Comparison of ENCODE assay signal across 21 cellular contexts in the genomic region with DNA sequence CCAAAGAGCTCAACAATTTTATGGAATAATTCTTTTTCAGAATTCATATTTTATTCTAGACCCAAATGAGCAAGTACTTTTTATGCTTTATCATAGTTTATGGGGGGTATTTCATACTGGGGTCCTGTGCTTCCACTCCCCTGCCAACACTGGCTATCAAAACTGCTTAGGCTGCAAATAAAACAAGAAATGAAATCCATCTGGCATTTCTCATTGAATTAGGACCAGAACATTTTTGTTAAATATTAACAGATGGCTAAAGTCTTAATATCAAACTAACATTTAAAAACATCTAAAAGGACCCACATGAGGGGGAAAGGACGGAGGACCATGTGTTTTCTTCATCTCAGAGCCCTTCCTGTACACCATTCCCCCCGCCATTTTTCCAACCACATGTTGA.
DNase-seq lines count a peak whose midpoint lies in the region; ATAC-seq, FAIRE-seq and TF ChIP-seq lines count a peak whose summit lies in the region.
"Had no signal": no experiment of that assay in that cellular context is flagged by ENCODE, and none has a peak within 500 bp of the region (broad histone marks: within the 10 kb centered on the region; RNA-seq: fewer than 3 reads in every experiment).

No MANE protein-coding gene starts in this region.

- no peak for FAIRE-seq in HepG2 (lab: Jason Lieb, UNC)
- FAIRE-seq: GM12891, GM18507, H54 had no signal

- H2AFZ ChIP-seq in HepG2 (ENCODE audit: low read length), result no peak overlapping the region

- in situ Hi-C loops in HepG2 (cut with HindIII; ENCODE audit: extremely low pct_ligation_motif_present, low pct_unique_long_range_greater_than_20kb) (no loop called here), Panc1 (cut with HindIII; ENCODE audit: low pct_unique_long_range_greater_than_20kb, low sequenced_read_pairs) (no loop called here)

- H3K27ac ChIP-seq in HepG2 (ENCODE audit: extremely low read length, insufficient read depth, low read length), result no peak overlapping the region
- H3K27ac ChIP-seq in right lobe of liver, result no peak overlapping the region
- H3K27ac ChIP-seq in Panc1 (ENCODE audit: low read length), result peak overlapping the region; percentile 83; the same call in 1 of the 2 replicates

- H3K9me3 ChIP-seq in HepG2 (ENCODE audit: low read length) (no peaks in the 10 kb centered on the region), right lobe of liver (no peaks in the 10 kb centered on the region), Panc1 (ENCODE audit: control insufficient read depth, insufficient read depth, low read depth, low read length) (no peaks in the 10 kb centered on the region)
- H3K9me3 ChIP-seq: HAP-1 had no signal

- peaks cover 3% of the 10 kb centered on the region for H3K36me3 Mint-ChIP-seq in chondrocyte (ENCODE audit: low read depth)
- H3K36me3 Mint-ChIP-seq in osteocyte (ENCODE audit: unreplicated experiment), result peaks cover 2% of the 10 kb centered on the region

- DNase-seq in HepG2 (ENCODE audit: low spot score), result no peak
- DNase-seq in right lobe of liver, result no peak
- no peak for DNase-seq in Panc1 (ENCODE audit: low read depth, low spot score)
- DNase-seq in chondrocyte (ENCODE audit: low spot score), result no peak
- DNase-seq in osteocyte (ENCODE audit: extremely low spot score, unreplicated experiment), result no peak
- DNase-seq in NCI-H526 (lab: John Stamatoyannopoulos, UW), result no peak
- DNase-seq in posterior cingulate gyrus, result no peak
- DNase-seq in germinal center (ENCODE audit: low spot score), result no peak
- DNase-seq: 8988T; C1 segment of cervical spinal cord; Calu3; CD4-positive, alpha-beta memory T cell; COR-L47; DMS53; DMS79 treated with DMSO at 0.1 percent for 48 hours; GF-D8; GOT3 had no signal

- BruUV-seq in HepG2 (replicated peaks; lab: Mats Ljungman, UMichigan), result no TSS peak
- no TSS peak for BruUV-seq in Panc1 (replicated peaks; lab: Mats Ljungman, UMichigan)

- 7% methylated on average over 2 of the region's 2 CpGs for WGBS in HepG2 (ENCODE audit: low lambda C conversion rate)
- WGBS in right lobe of liver (ENCODE audit: insufficient coverage, low coverage, low lambda C conversion rate, missing lambda C conversion rate), result 87% methylated on average over 2 of the region's 2 CpGs

- H4K20me1 ChIP-seq in HepG2 (ENCODE audit: insufficient read depth, low read length), result no peaks in the 10 kb centered on the region

- H3K4me2 ChIP-seq in HepG2 (ENCODE audit: low read depth, low read length), result no peak overlapping the region

- H3K4me3 ChIP-seq in HepG2 (replicated peaks in 1 of 3; ENCODE audit: insufficient read depth in 1 of 3, low read depth in 2 of 3, low read length in 3 of 3), result no peak overlapping the region
- H3K4me3 ChIP-seq in right lobe of liver, result no peak overlapping the region
- H3K4me3 ChIP-seq in Panc1 (ENCODE audit: low read depth in 2 of 2, low read length in 2 of 2), result no peak overlapping the region
- H3K4me3 ChIP-seq: HAP-1 had no signal

- H3K9ac ChIP-seq in HepG2 (ENCODE audit: insufficient read depth, low read depth, low read length), result no peak overlapping the region

- peaks cover 77% of the 10 kb centered on the region for H3K4me1 Mint-ChIP-seq in chondrocyte (ENCODE audit: low read depth)
- H3K4me1 Mint-ChIP-seq in osteocyte (ENCODE audit: unreplicated experiment), result peaks cover 66% of the 10 kb centered on the region

- no peak for TF ChIP-seq EP300 in HepG2 (IDR thresholded peaks at IDR 0.05; ENCODE audit: low read depth in 2 of 2, low read length in 2 of 2)
- TF ChIP-seq EP300 in HepG2 (CRISPR knock-in tag; IDR thresholded peaks at IDR 0.05; ENCODE audit: borderline replicate concordance), result no peak

- H3K27ac Mint-ChIP-seq in chondrocyte (ENCODE audit: unreplicated experiment), result peak overlapping the region; percentile 24
- H3K27ac Mint-ChIP-seq in osteocyte (ENCODE audit: unreplicated experiment), result peak overlapping the region; percentile 58
- H3K27ac Mint-ChIP-seq: CD4-positive, alpha-beta memory T cell had no signal

- intact Hi-C loops in HepG2 (cut with micrococcal nuclease; ENCODE audit: unreplicated experiment), result no loop called here
- intact Hi-C loops in right lobe of liver (cut with DNase I), result no loop called here
- intact Hi-C loops in Panc1 (cut with micrococcal nuclease; ENCODE audit: unreplicated experiment), result no loop called here
- intact Hi-C loops in posterior cingulate gyrus (cut with DNase I), result no loop called here

- no peaks in the 10 kb centered on the region for H3K79me2 ChIP-seq in HepG2 (ENCODE audit: insufficient read depth, low read length)

- no peaks in the 10 kb centered on the region for H3K27me3 ChIP-seq in HepG2 (ENCODE audit: control insufficient read depth in 1 of 2, insufficient read depth in 2 of 2, low read length in 2 of 2)
- H3K27me3 ChIP-seq in right lobe of liver, result no peaks in the 10 kb centered on the region
- H3K27me3 ChIP-seq in Panc1 (ENCODE audit: control insufficient read depth, insufficient read depth, low read length), result no peaks in the 10 kb centered on the region

- no peaks in the 10 kb centered on the region for H3K27me3 Mint-ChIP-seq in chondrocyte (ENCODE audit: low read depth)
- H3K27me3 Mint-ChIP-seq in osteocyte (ENCODE audit: unreplicated experiment), result no peaks in the 10 kb centered on the region
- H3K27me3 Mint-ChIP-seq: CD4-positive, alpha-beta memory T cell had no signal

- H3K9me3 Mint-ChIP-seq in chondrocyte (ENCODE audit: low read depth) (peaks cover 14% of the 10 kb centered on the region), osteocyte (ENCODE audit: unreplicated experiment) (peaks cover 11% of the 10 kb centered on the region)

- TF ChIP-seq POLR2A in HepG2 (IDR thresholded peaks at IDR 0.05; ENCODE audit: insufficient read depth in 1 of 2, low read depth in 2 of 2, low read length in 2 of 2) (no peak), right lobe of liver (IDR thresholded peaks at IDR 0.05) (no peak)

- no peak overlapping the region for H3K4me3 Mint-ChIP-seq in chondrocyte (ENCODE audit: unreplicated experiment)
- no peak overlapping the region for H3K4me3 Mint-ChIP-seq in osteocyte (ENCODE audit: unreplicated experiment)
- H3K4me3 Mint-ChIP-seq: CD4-positive, alpha-beta memory T cell had no signal

- no peak for TF ChIP-seq RAD21 in HepG2 (CRISPR knock-in tag; IDR thresholded peaks at IDR 0.05)

- no peak for TF ChIP-seq CTCF in HepG2 (CRISPR knock-in tag; IDR thresholded peaks at IDR 0.05)
- no peak for TF ChIP-seq CTCF in right lobe of liver (IDR thresholded peaks at IDR 0.05)
- TF ChIP-seq CTCF in Panc1 (IDR thresholded peaks at IDR 0.05), result no peak
- TF ChIP-seq CTCF in chondrocyte (IDR thresholded peaks at IDR 0.05), result no peak
- no peak for TF ChIP-seq CTCF in osteocyte (IDR thresholded peaks at IDR 0.05)

- H3K4me1 ChIP-seq in HepG2 (ENCODE audit: insufficient read depth, low read length) (no peaks in the 10 kb centered on the region), right lobe of liver (no peaks in the 10 kb centered on the region), Panc1 (ENCODE audit: control insufficient read depth, insufficient read depth, low read length) (peaks cover 12% of the 10 kb centered on the region)

- ATAC-seq in HepG2 (no peak), right lobe of liver (no peak), Panc1 (no peak)

- POLR2A ChIA-PET in HepG2 (lab: Yijun Ruan, JAX) (no interaction called here), Panc1 (lab: Charles Lee) (no interaction called here)

- CTCF ChIA-PET in HepG2 (lab: Yijun Ruan, JAX; ENCODE audit: low intra/inter-chr PET ratio, low total read pairs), result no interaction called here
- CTCF ChIA-PET in Panc1 (lab: Charles Lee), result no interaction called here

- H3K36me3 ChIP-seq in HepG2 (replicated peaks in 1 of 2; ENCODE audit: control insufficient read depth in 1 of 2, insufficient read depth in 2 of 2, low read length in 2 of 2) (no peaks in the 10 kb centered on the region), right lobe of liver (no peaks in the 10 kb centered on the region), Panc1 (ENCODE audit: control insufficient read depth, insufficient read depth, low read length) (no peaks in the 10 kb centered on the region)
- H3K36me3 ChIP-seq: HAP-1 had no signal

TF ChIP-seq in HepG2, 621 proteins besides CTCF, POLR2A, EP300 and RAD21:
- TF ChIP-seq MAFK (conservative IDR thresholded peaks at IDR 0.05 in 1 of 2, IDR thresholded peaks at IDR 0.05 in 1 of 2; ENCODE audit: low read length in 2 of 2), result peak in 1 of 2 experiments; percentile 55; a peak in 2 of 4 replicates
- no peak for TF ChIP-seq LCORL (IDR thresholded peaks at IDR 0.05)
- TF ChIP-seq LCORL (CRISPR knock-in tag; IDR thresholded peaks at IDR 0.05), result no peak
- 0 out of 2 replicates have a peak, but pooled peaks have one; percentile 10 for TF ChIP-seq MAFF (IDR thresholded peaks at IDR 0.05; ENCODE audit: low read depth, low read length)
TF ChIP-seq in HepG2: peak in this region for 2.
